ENCODE assay signal across 1 cellular context in genomic region chr22:25406510-25407210, GRCh38.
TF ChIP-seq lines count a peak whose summit lies in the region.

No MANE protein-coding gene starts in this region.

TF ChIP-seq in GM23338, 12 proteins besides CTCF, POLR2A, EP300 and RAD21 (continued from another document):
- TF ChIP-seq ZNF462 (CRISPR knock-in tag; IDR thresholded peaks at IDR 0.05), result no peak
- no peak for TF ChIP-seq POLR2AphosphoS5 (IDR thresholded peaks at IDR 0.05; ENCODE audit: low read depth)
- TF ChIP-seq EZH2 (IDR thresholded peaks at IDR 0.05; ENCODE audit: low read depth, unreplicated experiment), result no peak
